ENCODE assay signal across 2 cellular contexts in the genomic region with DNA sequence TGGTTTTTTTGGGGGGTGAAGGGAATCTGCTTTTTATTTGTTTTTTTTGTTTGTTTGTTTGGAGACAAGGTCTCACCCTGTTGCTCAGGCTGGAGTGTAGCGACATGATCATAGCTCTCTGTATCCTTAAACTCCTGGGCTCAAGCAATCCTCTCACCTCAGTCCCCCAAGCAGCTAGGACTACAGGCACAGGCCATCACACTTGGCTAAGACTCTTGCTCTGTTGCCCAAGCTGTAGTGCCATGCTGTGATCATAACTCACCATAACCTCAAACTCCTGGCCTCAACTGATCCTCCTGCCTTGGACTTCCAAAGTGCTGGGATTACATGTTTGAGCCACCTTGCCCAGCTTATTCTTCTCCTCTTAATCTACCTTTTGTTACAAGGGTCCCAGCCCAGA.
TF ChIP-seq lines count a peak whose summit lies in the region.

No MANE protein-coding gene starts in this region.

TF ChIP-seq in SK-N-SH, 30 proteins besides CTCF, POLR2A, EP300 and RAD21 (continued from another document):
- TF ChIP-seq, protein P1, sequence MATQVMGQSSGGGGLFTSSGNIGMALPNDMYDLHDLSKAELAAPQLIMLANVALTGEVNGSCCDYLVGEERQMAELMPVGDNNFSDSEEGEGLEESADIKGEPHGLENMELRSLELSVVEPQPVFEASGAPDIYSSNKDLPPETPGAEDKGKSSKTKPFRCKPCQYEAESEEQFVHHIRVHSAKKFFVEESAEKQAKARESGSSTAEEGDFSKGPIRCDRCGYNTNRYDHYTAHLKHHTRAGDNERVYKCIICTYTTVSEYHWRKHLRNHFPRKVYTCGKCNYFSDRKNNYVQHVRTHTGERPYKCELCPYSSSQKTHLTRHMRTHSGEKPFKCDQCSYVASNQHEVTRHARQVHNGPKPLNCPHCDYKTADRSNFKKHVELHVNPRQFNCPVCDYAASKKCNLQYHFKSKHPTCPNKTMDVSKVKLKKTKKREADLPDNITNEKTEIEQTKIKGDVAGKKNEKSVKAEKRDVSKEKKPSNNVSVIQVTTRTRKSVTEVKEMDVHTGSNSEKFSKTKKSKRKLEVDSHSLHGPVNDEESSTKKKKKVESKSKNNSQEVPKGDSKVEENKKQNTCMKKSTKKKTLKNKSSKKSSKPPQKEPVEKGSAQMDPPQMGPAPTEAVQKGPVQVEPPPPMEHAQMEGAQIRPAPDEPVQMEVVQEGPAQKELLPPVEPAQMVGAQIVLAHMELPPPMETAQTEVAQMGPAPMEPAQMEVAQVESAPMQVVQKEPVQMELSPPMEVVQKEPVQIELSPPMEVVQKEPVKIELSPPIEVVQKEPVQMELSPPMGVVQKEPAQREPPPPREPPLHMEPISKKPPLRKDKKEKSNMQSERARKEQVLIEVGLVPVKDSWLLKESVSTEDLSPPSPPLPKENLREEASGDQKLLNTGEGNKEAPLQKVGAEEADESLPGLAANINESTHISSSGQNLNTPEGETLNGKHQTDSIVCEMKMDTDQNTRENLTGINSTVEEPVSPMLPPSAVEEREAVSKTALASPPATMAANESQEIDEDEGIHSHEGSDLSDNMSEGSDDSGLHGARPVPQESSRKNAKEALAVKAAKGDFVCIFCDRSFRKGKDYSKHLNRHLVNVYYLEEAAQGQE (IDR thresholded peaks at IDR 0.05; ENCODE audit: low read depth, low read length), result no peak
- TF ChIP-seq PBX3 (IDR thresholded peaks at IDR 0.05), result no peak
- TF ChIP-seq GATA2 (CRISPR knock-in tag; IDR thresholded peaks at IDR 0.05), result no peak

TF ChIP-seq in WTC11, 78 proteins besides CTCF, POLR2A, EP300 and RAD21 (continued from another document):
- TF ChIP-seq AR (CRISPR knock-in tag; IDR thresholded peaks at IDR 0.05), result no peak
- TF ChIP-seq, protein P2, sequence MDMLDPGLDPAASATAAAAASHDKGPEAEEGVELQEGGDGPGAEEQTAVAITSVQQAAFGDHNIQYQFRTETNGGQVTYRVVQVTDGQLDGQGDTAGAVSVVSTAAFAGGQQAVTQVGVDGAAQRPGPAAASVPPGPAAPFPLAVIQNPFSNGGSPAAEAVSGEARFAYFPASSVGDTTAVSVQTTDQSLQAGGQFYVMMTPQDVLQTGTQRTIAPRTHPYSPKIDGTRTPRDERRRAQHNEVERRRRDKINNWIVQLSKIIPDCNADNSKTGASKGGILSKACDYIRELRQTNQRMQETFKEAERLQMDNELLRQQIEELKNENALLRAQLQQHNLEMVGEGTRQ (CRISPR knock-in tag; IDR thresholded peaks at IDR 0.05), result no peak
- no peak for TF ChIP-seq STAT6 (CRISPR knock-in tag; conservative IDR thresholded peaks at IDR 0.05; ENCODE audit: low read depth)
- TF ChIP-seq GTF2I (CRISPR knock-in tag; conservative IDR thresholded peaks at IDR 0.05), result no peak
- no peak for TF ChIP-seq CBFB (CRISPR knock-in tag; IDR thresholded peaks at IDR 0.05; ENCODE audit: low read depth)
